In the genomic region with DNA sequence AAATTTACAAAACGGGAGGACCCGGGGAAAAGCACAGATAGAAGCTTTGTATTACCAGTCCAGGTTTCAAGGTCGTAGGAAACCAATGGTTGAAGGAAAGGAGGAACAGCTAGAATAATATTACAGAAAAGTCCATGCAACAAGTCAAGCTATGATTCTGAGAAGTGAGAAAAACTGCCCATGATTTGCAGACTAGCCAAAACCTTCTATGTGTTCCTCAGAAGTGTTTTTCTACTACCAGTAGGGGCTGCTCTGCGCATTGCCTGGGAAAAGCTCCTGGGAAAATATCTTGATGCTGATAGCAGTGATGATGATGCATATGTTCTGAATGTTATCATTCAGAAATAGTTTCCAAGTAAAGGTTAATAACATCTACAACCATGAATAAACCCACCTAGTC, we compare ENCODE assay signal across 9 cellular contexts. TPM values are rescaled to one million over a fixed set of nuclear protein-coding genes. Genes with fewer than 3 reads are reported as not detected.
DNase-seq lines count a peak whose midpoint lies in the region; ATAC-seq and TF ChIP-seq lines count a peak whose summit lies in the region.
"Had no signal": no experiment of that assay in that cellular context is flagged by ENCODE, and none has a peak within 500 bp of the region (broad histone marks: within the 10 kb centered on the region; RNA-seq: fewer than 3 reads in every experiment).

No MANE protein-coding gene starts in this region.

- H3K9me3 Mint-ChIP-seq in activated CD8-positive, alpha-beta T cell treated with anti-CD3 and anti-CD28 coated beads for 36 hours: no peaks in the 10 kb centered on the region

- no peak overlapping the region for H3K27ac Mint-ChIP-seq in activated CD8-positive, alpha-beta T cell treated with anti-CD3 and anti-CD28 coated beads for 36 hours

- H3K27me3 Mint-ChIP-seq in activated CD8-positive, alpha-beta T cell treated with anti-CD3 and anti-CD28 coated beads for 36 hours: peaks cover 34% of the 10 kb centered on the region

- CTCF ChIA-PET in activated CD8-positive, alpha-beta T cell treated with anti-CD3 and anti-CD28 coated beads for 36 hours (lab: Charles Lee): interaction anchor here (1.1 kb wide), 1 partner anchor 14 kb away, joined by 3 read pairs; no protein-coding TSS in a partner anchor

- ATAC-seq in activated CD8-positive, alpha-beta T cell treated with anti-CD3 and anti-CD28 coated beads for 36 hours: no peak

- no peak overlapping the region for H3K4me2 ChIP-seq in GM23248 (ENCODE audit: unreplicated experiment)

- H3K27me3 ChIP-seq in GM23248 (replicated peaks; ENCODE audit: insufficient read depth): peaks cover 22% of the 10 kb centered on the region

- WGBS in GM23248 (ENCODE audit: low coverage in 1 of 2, low lambda C conversion rate in 2 of 2, missing lambda C conversion rate in 2 of 2), 2 experiments: 16 to 17% methylated on average over 4 of the region's 4 CpGs

- 0 out of 2 replicates have a peak overlapping the region, but pooled peaks have one; percentile 47 for H2AFZ ChIP-seq in GM23248

- no peaks in the 10 kb centered on the region for H3K79me2 ChIP-seq in GM23248 (ENCODE audit: insufficient read depth)

- no peak overlapping the region for H3K9ac ChIP-seq in GM23248

- H3K36me3 ChIP-seq in GM23248 (ENCODE audit: low read depth): no peaks in the 10 kb centered on the region

- H3F3A ChIP-seq in GM23248 (ENCODE audit: insufficient read depth): no peaks in the 10 kb centered on the region

- intact Hi-C loops in activated CD8-positive, alpha-beta T cell treated with anti-CD3 and anti-CD28 coated beads for 36 hours (cut with micrococcal nuclease): no loop called here

- H4K20me1 ChIP-seq in GM23248 (ENCODE audit: insufficient read depth): no peaks in the 10 kb centered on the region

- no peak for TF ChIP-seq CTCF in activated CD8-positive, alpha-beta T cell treated with anti-CD3 and anti-CD28 coated beads for 36 hours (IDR thresholded peaks at IDR 0.05)

- H3K4me1 Mint-ChIP-seq in activated CD8-positive, alpha-beta T cell treated with anti-CD3 and anti-CD28 coated beads for 36 hours (ENCODE audit: low read depth): no peaks in the 10 kb centered on the region

- H3K9me2 ChIP-seq in GM23248 (ENCODE audit: insufficient read depth): no peaks in the 10 kb centered on the region

- in situ Hi-C loops in GM23248 (cut with MboI): no loop called here

- no peaks in the 10 kb centered on the region for H3K9me3 ChIP-seq in GM23248 (ENCODE audit: low read depth)

- DNase-seq in GM23248 (peak; percentile 6), NCI-H82 (lab: John Stamatoyannopoulos, UW) (peak; percentile 67), fibroblast of peridontal ligament (ENCODE audit: extremely low read depth) (peak; percentile 35), retina (peak; percentile 41), HK-2 (ENCODE audit: unreplicated experiment) (no peak), OCI-M2 (lab: John Stamatoyannopoulos, UW; ENCODE audit: unreplicated experiment) (no peak)
- no peak for DNase-seq in NK-92 treated with Interleukin-12 subunit alpha and Interleukin-12 subunit beta, amount 100 ng/mL, for 24 hours (lab: John Stamatoyannopoulos, UW)
- DNase-seq in activated CD8-positive, alpha-beta T cell treated with anti-CD3 and anti-CD28 coated beads for 36 hours: no peak

- H3K4me3 ChIP-seq in GM23248: no peak overlapping the region

- H3K4me1 ChIP-seq in GM23248 (ENCODE audit: insufficient read depth): no peaks in the 10 kb centered on the region

- no peaks in the 10 kb centered on the region for H3K36me3 Mint-ChIP-seq in activated CD8-positive, alpha-beta T cell treated with anti-CD3 and anti-CD28 coated beads for 36 hours (ENCODE audit: low read depth)

- H3K4me3 Mint-ChIP-seq in activated CD8-positive, alpha-beta T cell treated with anti-CD3 and anti-CD28 coated beads for 36 hours: no peak overlapping the region

- no peak overlapping the region for H3K27ac ChIP-seq in GM23248

- POLR2A ChIA-PET in activated CD8-positive, alpha-beta T cell treated with anti-CD3 and anti-CD28 coated beads for 36 hours (lab: Charles Lee): no interaction called here

RNA-seq across cellular contexts. Expression of gene PDZRN4, which starts 2.2 kb away (rescaled TPM):
- total RNA-seq in GM23248 (2014; rRNA removed; shearing (Covaris generic)): not detected in 2 replicates
- polyA plus RNA-seq in GM23248 (2016; fragmentation: Nextera tagmentation; extraction: Ambion mirVana): not detected in 2 replicates
- total RNA-seq in activated CD8-positive, alpha-beta T cell treated with anti-CD3 and anti-CD28 coated beads for 36 hours: not detected
- total RNA-seq: HT1080 had no signal

Comparison
In these comparisons a context has a peak if more than half of its experiments do, and no peak if none do; other contexts are left out.
1. DNase-seq: peak in GM23248 (single experiment), NCI-H82 (single experiment), fibroblast of peridontal ligament (single experiment) and retina (single experiment); none in HK-2 (single experiment), NK-92 treated with Interleukin-12 subunit alpha and Interleukin-12 subunit beta, amount 100 ng/mL, for 24 hours (single experiment), OCI-M2 (single experiment) and activated CD8-positive, alpha-beta T cell treated with anti-CD3 and anti-CD28 coated beads for 36 hours (single experiment).